Comparison of ENCODE assay signal across 1 cellular context in genomic region chr2:223283329-223283728, GRCh38.
TF ChIP-seq lines count a peak whose summit lies in the region.

No MANE protein-coding gene starts in this region.

TF ChIP-seq in H1, 55 proteins besides CTCF, POLR2A, EP300 and RAD21:
- TF ChIP-seq CHD2 (IDR thresholded peaks at IDR 0.05; ENCODE audit: low read length) (no peak), SP2 (IDR thresholded peaks at IDR 0.05; ENCODE audit: low read length) (no peak), YY1 (IDR thresholded peaks at IDR 0.05; ENCODE audit: low read depth, low read length) (peak; percentile 87), GTF2F1 (IDR thresholded peaks at IDR 0.05; ENCODE audit: borderline replicate concordance, low read depth, low read length) (no peak), KDM1A (IDR thresholded peaks at IDR 0.05; ENCODE audit: borderline replicate concordance, low read length) (no peak), NRF1 (IDR thresholded peaks at IDR 0.05; ENCODE audit: low read depth, low read length) (no peak)
